Comparison of ENCODE assay signal across 9 cellular contexts in genomic region chr9:78213696-78214095, GRCh38. TPM values are rescaled to one million over a fixed set of nuclear protein-coding genes. Genes with fewer than 3 reads are reported as not detected.
DNase-seq lines count a peak whose midpoint lies in the region; ATAC-seq, FAIRE-seq and TF ChIP-seq lines count a peak whose summit lies in the region.
"Had no signal": no experiment of that assay in that cellular context is flagged by ENCODE, and none has a peak within 500 bp of the region (broad histone marks: within the 10 kb centered on the region; RNA-seq: fewer than 3 reads in every experiment).

No MANE protein-coding gene starts in this region.

- TF ChIP-seq CTCF in right lobe of liver (IDR thresholded peaks at IDR 0.05) (peak in 3 of 4 donors; percentile 22 to 24 (median 24)), vagina (IDR thresholded peaks at IDR 0.05) (peak in 1 of 3 experiments; percentile 14), D721Med (IDR thresholded peaks at IDR 0.05; ENCODE audit: insufficient read depth, missing control alignments) (no peak)

- H3K9me3 Mint-ChIP-seq in activated T-helper 17 cell treated with anti-CD3 and anti-CD28 coated beads, Interleukin-2, amount 50 U/mL, for 72 hours, result no peaks in the 10 kb centered on the region

- no peak overlapping the region for H3K27ac Mint-ChIP-seq in activated T-helper 17 cell treated with anti-CD3 and anti-CD28 coated beads, Interleukin-2, amount 50 U/mL, for 72 hours

- 11% methylated on average over 4 of the region's 4 CpGs for WGBS in right lobe of liver (ENCODE audit: insufficient coverage, low coverage, low lambda C conversion rate, missing lambda C conversion rate)

- no peaks in the 10 kb centered on the region for H3K9me3 ChIP-seq in right lobe of liver
- H3K9me3 ChIP-seq in vagina, result no peaks in the 10 kb centered on the region

- no peak for FAIRE-seq in D721Med (lab: Jason Lieb, UNC)
- FAIRE-seq: K562 had no signal

- H3K36me3 ChIP-seq in right lobe of liver (no peaks in the 10 kb centered on the region), vagina (no peaks in the 10 kb centered on the region)

- peak overlapping the region; percentile 25 for H3K4me3 Mint-ChIP-seq in activated T-helper 17 cell treated with anti-CD3 and anti-CD28 coated beads, Interleukin-2, amount 50 U/mL, for 72 hours

- peak; percentile 42 for ATAC-seq in HG02981 (IDR thresholded peaks at IDR 0.05; ENCODE audit: unreplicated experiment)
- ATAC-seq in activated T-helper 17 cell treated with anti-CD3 and anti-CD28 coated beads, Interleukin-2, amount 50 U/mL, for 72 hours (replicated peaks), result peak; percentile 34
- ATAC-seq in right lobe of liver, result peak in 3 of 4 donors; percentile 32 to 72 (median 65)
- ATAC-seq: K562 had no signal

- H3K4me3 ChIP-seq in right lobe of liver, result no peak overlapping the region
- no peak overlapping the region for H3K4me3 ChIP-seq in vagina
- H3K4me3 ChIP-seq: K562 had no signal

- H3K4me1 ChIP-seq in right lobe of liver (no peaks in the 10 kb centered on the region), vagina (no peaks in the 10 kb centered on the region)

- H3K27ac ChIP-seq in right lobe of liver (no peak overlapping the region), vagina (no peak overlapping the region)

- no peaks in the 10 kb centered on the region for H3K27me3 Mint-ChIP-seq in activated T-helper 17 cell treated with anti-CD3 and anti-CD28 coated beads, Interleukin-2, amount 50 U/mL, for 72 hours

- peaks cover 26% of the 10 kb centered on the region for H3K4me1 Mint-ChIP-seq in activated T-helper 17 cell treated with anti-CD3 and anti-CD28 coated beads, Interleukin-2, amount 50 U/mL, for 72 hours

- H3K27me3 ChIP-seq in right lobe of liver (no peaks in the 10 kb centered on the region), vagina (no peaks in the 10 kb centered on the region)

- DNase-seq in DMS153 treated with DMSO at 0.1 percent for 48 hours (lab: John Stamatoyannopoulos, UW; ENCODE audit: unreplicated experiment), result peak; percentile 57
- DNase-seq in right lobe of liver, result no peak
- no peak for DNase-seq in vagina (ENCODE audit: extremely low spot score in 2 of 2)
- DNase-seq in SW 1271 (lab: John Stamatoyannopoulos, UW), result no peak
- no peak for DNase-seq in NCI-H2081 treated with DMSO at 0.1 percent for 48 hours (lab: John Stamatoyannopoulos, UW)
- DNase-seq in D721Med (ENCODE audit: insufficient read length, low spot score), result no peak

- H3K36me3 Mint-ChIP-seq in activated T-helper 17 cell treated with anti-CD3 and anti-CD28 coated beads, Interleukin-2, amount 50 U/mL, for 72 hours (ENCODE audit: low read depth), result no peaks in the 10 kb centered on the region

- intact Hi-C loops in right lobe of liver (cut with DNase I) (no loop called here), vagina (cut with DNase I) (no loop called here)

- TF ChIP-seq POLR2A in right lobe of liver (IDR thresholded peaks at IDR 0.05) (no peak), vagina (IDR thresholded peaks at IDR 0.05) (no peak)

RNA-seq across cellular contexts. Expression of gene CEP78, which starts 22.2 kb away (rescaled TPM):
- 10 to 100 TPM; 22.6 to 37.2 TPM for total RNA-seq in activated T-helper 17 cell treated with anti-CD3 and anti-CD28 coated beads, Interleukin-2, amount 50 U/mL, for 72 hours
- total RNA-seq in right lobe of liver, result 10 to 100 TPM in 1 of 6 experiments, 1 to 10 TPM in 5; 5.5 to 10.4 (median 8.7) TPM
- 9.3 TPM for total RNA-seq in vagina
